ENCODE assay signal across 16 cellular contexts in the genomic region with DNA sequence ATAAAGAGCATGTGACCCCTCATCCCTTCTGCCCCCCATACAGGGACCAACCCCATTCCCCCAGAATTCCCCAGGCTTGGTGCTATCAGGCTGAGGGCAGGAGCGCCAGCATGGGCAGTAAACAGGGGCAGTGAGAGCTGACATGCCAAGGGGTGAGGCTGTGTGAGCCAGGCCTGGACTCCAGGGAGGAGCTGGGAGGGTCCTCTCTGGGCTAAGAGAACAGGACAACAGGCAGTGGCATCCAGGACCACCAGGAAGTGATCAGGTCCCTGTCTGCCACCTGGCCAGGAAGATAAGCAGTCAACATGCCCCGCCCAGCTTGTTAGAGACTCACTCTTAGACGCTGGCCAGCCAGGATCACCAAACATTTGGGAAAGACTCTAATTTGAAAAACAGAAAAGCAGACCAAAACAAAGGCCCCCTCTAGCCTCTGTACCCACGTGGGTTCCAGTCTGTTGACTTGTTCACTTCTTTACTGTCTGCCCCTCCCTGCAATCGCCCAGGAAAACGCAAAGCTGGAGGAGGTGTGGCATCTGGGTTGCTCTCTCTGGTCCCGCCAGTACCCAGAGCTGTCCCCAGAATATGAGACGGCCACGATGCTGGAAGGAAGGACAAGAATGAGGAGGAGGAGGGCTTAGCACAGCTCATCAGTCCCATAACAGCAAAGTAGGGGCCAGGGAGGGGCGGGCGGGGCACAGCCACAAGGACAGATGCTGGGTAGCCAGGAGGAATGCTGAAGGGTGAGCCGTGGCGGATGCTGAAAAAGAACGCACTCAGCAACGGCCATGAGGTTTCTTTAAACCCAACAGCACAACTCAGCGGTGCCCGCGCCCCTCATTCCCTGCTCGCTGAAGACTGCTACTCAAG.
DNase-seq lines count a peak whose midpoint lies in the region; ATAC-seq and TF ChIP-seq lines count a peak whose summit lies in the region.
"Had no signal": no experiment of that assay in that cellular context is flagged by ENCODE, and none has a peak within 500 bp of the region (broad histone marks: within the 10 kb centered on the region; RNA-seq: fewer than 3 reads in every experiment).

No MANE protein-coding gene starts in this region.

- no peaks in the 10 kb centered on the region for H3K9me3 ChIP-seq in suprapubic skin
- no peaks in the 10 kb centered on the region for H3K9me3 ChIP-seq in PC-9 (ENCODE audit: insufficient read depth, low read depth)
- H3K9me3 ChIP-seq: right lobe of liver, uterus had no signal

- no peaks in the 10 kb centered on the region for H3K27me3 Mint-ChIP-seq in central memory CD8-positive, alpha-beta T cell
- H3K27me3 Mint-ChIP-seq: naive thymus-derived CD8-positive, alpha-beta T cell had no signal

- POLR2A ChIA-PET in PC-9 (lab: Charles Lee; ENCODE audit: unreplicated experiment) = interaction anchor here (0.6 kb wide), 1 partner anchor 37 kb away, joined by 6 read pairs; no protein-coding TSS in a partner anchor

- no peaks in the 10 kb centered on the region for H3K36me3 Mint-ChIP-seq in central memory CD8-positive, alpha-beta T cell (ENCODE audit: insufficient read depth)

- no peak for TF ChIP-seq POLR2A in suprapubic skin (IDR thresholded peaks at IDR 0.05)

- H3K4me1 Mint-ChIP-seq in central memory CD8-positive, alpha-beta T cell = peaks cover 69% of the 10 kb centered on the region

- DNase-seq in NCI-H748 (lab: John Stamatoyannopoulos, UW; ENCODE audit: unreplicated experiment) (peak; percentile 66), NCI-H748 treated with DMSO at 0.1 percent for 48 hours (lab: John Stamatoyannopoulos, UW) (no peak), mesenteric fat pad (ENCODE audit: low spot score) (peak; percentile 62), suprapubic skin (ENCODE audit: low spot score in 2 of 2) (peak; percentile 46 to 59), COR-L47 (lab: John Stamatoyannopoulos, UW) (no peak), PC-9 (no peak)
- DNase-seq in central memory CD8-positive, alpha-beta T cell (ENCODE audit: low spot score in 2 of 2) = no peak
- DNase-seq in activated CD8-positive, alpha-beta memory T cell treated with anti-CD3 and anti-CD28 coated beads, Interleukin-2, amount 50 U/mL, for 4 hours = no peak
- DNase-seq: activated CD4-positive, CD25-positive, alpha-beta regulatory T cell; naive thymus-derived CD8-positive, alpha-beta T cell; NCI-H345; stimulated activated CD4-positive, alpha-beta T cell treated with anti-CD3 and anti-CD28 coated beads, Interleukin-4, amount 100 ng/mL, for 1 hour; uterus had no signal

- 0 out of 2 replicates have a peak, but pooled peaks cover 2% of the 10 kb centered on the region for H3K79me2 ChIP-seq in PC-9 (ENCODE audit: low read depth)

- peak overlapping the region; percentile 62 for H3K27ac Mint-ChIP-seq in central memory CD8-positive, alpha-beta T cell (ENCODE audit: low read depth)

- no peaks in the 10 kb centered on the region for H3K27me3 ChIP-seq in suprapubic skin
- H3K27me3 ChIP-seq in PC-9 (ENCODE audit: insufficient read depth, low read depth) = no peaks in the 10 kb centered on the region
- H3K27me3 ChIP-seq: cardiac muscle cell, right lobe of liver, uterus had no signal

- H3K9me2 ChIP-seq in PC-9 (ENCODE audit: insufficient read depth) = no peaks in the 10 kb centered on the region

- ATAC-seq in central memory CD8-positive, alpha-beta T cell (replicated peaks; ENCODE audit: extremely low read depth, poor library complexity, severe bottlenecking) = no peak
- ATAC-seq: activated naive CD4-positive, alpha-beta T cell treated with anti-CD3 and anti-CD28 coated beads, Interleukin-2, amount 50 U/mL, for 72 hours; naive thymus-derived CD8-positive, alpha-beta T cell; right lobe of liver had no signal

- H3K4me3 Mint-ChIP-seq in central memory CD8-positive, alpha-beta T cell = no peak overlapping the region

- WGBS in suprapubic skin = 67% methylated on average over 15 of the region's 19 CpGs

- H3K4me2 ChIP-seq in PC-9 = no peak overlapping the region

- CTCF ChIA-PET in PC-9 (lab: Charles Lee) = no interaction called here

- TF ChIP-seq CTCF in suprapubic skin (IDR thresholded peaks at IDR 0.05) (no peak), PC-9 (conservative IDR thresholded peaks at IDR 0.05) (no peak)

- H3K9me3 Mint-ChIP-seq in central memory CD8-positive, alpha-beta T cell = no peaks in the 10 kb centered on the region
- H3K9me3 Mint-ChIP-seq: activated naive CD4-positive, alpha-beta T cell treated with anti-CD3 and anti-CD28 coated beads, Interleukin-2, amount 50 U/mL, for 72 hours had no signal

- no peak overlapping the region for H2AFZ ChIP-seq in PC-9

- intact Hi-C loops in PC-9 (cut with micrococcal nuclease; ENCODE audit: unreplicated experiment) = no loop called here

- H3K27ac ChIP-seq in suprapubic skin (no peak overlapping the region), PC-9 (no peak overlapping the region)
- H3K27ac ChIP-seq: cardiac muscle cell, right lobe of liver had no signal

- BruUV-seq in PC-9 (replicated peaks; lab: Mats Ljungman, UMichigan) = no TSS peak

- H3F3A ChIP-seq in PC-9 (ENCODE audit: insufficient read depth, low read depth) = no peaks in the 10 kb centered on the region

- H3K4me1 ChIP-seq in suprapubic skin = peaks cover 15% of the 10 kb centered on the region
- no peaks in the 10 kb centered on the region for H3K4me1 ChIP-seq in PC-9 (replicated peaks; ENCODE audit: insufficient read depth)
- H3K4me1 ChIP-seq: right lobe of liver had no signal

- H3K4me3 ChIP-seq in suprapubic skin (no peak overlapping the region), PC-9 (no peak overlapping the region)
- H3K4me3 ChIP-seq: cardiac muscle cell, right lobe of liver, uterus had no signal

- H4K20me1 ChIP-seq in PC-9 (ENCODE audit: insufficient read depth) = 0 out of 2 replicates have a peak, but pooled peaks cover 3% of the 10 kb centered on the region

- H3K36me3 ChIP-seq in suprapubic skin (no peaks in the 10 kb centered on the region), PC-9 (ENCODE audit: low read depth) (no peaks in the 10 kb centered on the region)
- H3K36me3 ChIP-seq: cardiac muscle cell, right lobe of liver, uterus had no signal

- no peak for TF ChIP-seq EP300 in suprapubic skin (IDR thresholded peaks at IDR 0.05)

Comparison
In these comparisons a context has a peak if more than half of its experiments do, and no peak if none do; other contexts are left out.
1. DNase-seq: peak in NCI-H748 (single experiment), mesenteric fat pad (single experiment) and suprapubic skin (2 of 2); none in NCI-H748 treated with DMSO at 0.1 percent for 48 hours (single experiment), central memory CD8-positive, alpha-beta T cell (0 of 2), COR-L47 (single experiment), activated CD8-positive, alpha-beta memory T cell treated with anti-CD3 and anti-CD28 coated beads, Interleukin-2, amount 50 U/mL, for 4 hours (single experiment) and PC-9 (0 of 2).